In the genomic region with DNA sequence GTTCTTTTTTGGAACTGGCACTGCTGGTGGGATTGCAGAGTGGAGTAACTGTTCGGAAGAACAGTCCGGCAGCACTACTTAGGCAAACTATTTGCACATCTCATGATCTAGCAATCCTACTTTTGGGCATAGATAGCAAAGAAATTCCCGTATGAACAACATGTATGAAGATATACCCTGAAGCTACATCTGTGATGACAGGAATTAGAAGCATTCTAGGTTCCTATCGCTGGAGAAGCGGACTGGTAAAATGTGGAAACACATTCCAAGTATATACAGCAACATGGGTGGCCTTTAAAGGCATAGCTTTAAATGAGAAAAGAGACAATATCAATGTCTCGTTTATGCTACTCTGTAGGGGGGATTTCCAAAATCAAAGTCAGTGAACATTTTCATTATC, we compare ENCODE assay signal across 11 cellular contexts. TPM values are rescaled to one million over a fixed set of nuclear protein-coding genes. Genes with fewer than 3 reads are reported as not detected.
DNase-seq lines count a peak whose midpoint lies in the region; ATAC-seq and TF ChIP-seq lines count a peak whose summit lies in the region.
"Had no signal": no experiment of that assay in that cellular context is flagged by ENCODE, and none has a peak within 500 bp of the region (broad histone marks: within the 10 kb centered on the region; RNA-seq: fewer than 3 reads in every experiment).

No MANE protein-coding gene starts in this region.

- H3K27ac ChIP-seq in heart right ventricle (peak overlapping the region in 1 of 10 donors; percentile 12), right atrium auricular region (no peak overlapping the region), upper lobe of right lung (no peak overlapping the region)
- H3K27ac ChIP-seq: prostate gland had no signal

- H3K4me1 ChIP-seq in heart right ventricle (peaks cover 0 to 53% (median 41%) of the 10 kb centered on the region in 9 donors), right atrium auricular region (peaks cover 0 to 44% of the 10 kb centered on the region in 2 donors), adipocyte (ENCODE audit: control insufficient read depth, insufficient read depth, low read length) (peaks cover 37% of the 10 kb centered on the region), upper lobe of right lung (peaks cover 43% of the 10 kb centered on the region)

- TF ChIP-seq CTCF in heart right ventricle (IDR thresholded peaks at IDR 0.05) (no peak), right atrium auricular region (IDR thresholded peaks at IDR 0.05) (no peak), kidney epithelial cell (IDR thresholded peaks at IDR 0.05; ENCODE audit: insufficient read depth, low read length, poor library complexity, severe bottlenecking) (no peak), upper lobe of right lung (IDR thresholded peaks at IDR 0.05) (no peak)

- intact Hi-C loops in heart right ventricle (cut with DNase I) (loop anchor here in 9 of 10 donors (2.0 to 10.0 kb wide), 8 partner anchors 183 to 263 kb away; a partner anchor contains a TSS), upper lobe of right lung (cut with DNase I) (no loop called here), sciatic nerve (cut with DNase I) (no loop called here)

- DNase-seq in heart right ventricle (no peak), right atrium auricular region (ENCODE audit: low spot score) (no peak), adipocyte (ENCODE audit: low read depth) (peak; percentile 35), kidney epithelial cell (ENCODE audit: low read depth) (no peak), upper lobe of right lung (no peak), UCSD-AML1 (lab: John Stamatoyannopoulos, UW; ENCODE audit: unreplicated experiment) (no peak), sciatic nerve (ENCODE audit: low spot score) (no peak)
- DNase-seq: DMS53 had no signal

- H3K9me3 ChIP-seq in heart right ventricle: no peaks in the 10 kb centered on the region
- H3K9me3 ChIP-seq in right atrium auricular region: no peaks in the 10 kb centered on the region
- H3K9me3 ChIP-seq in adipocyte (ENCODE audit: control insufficient read depth, low read length): no peaks in the 10 kb centered on the region
- H3K9me3 ChIP-seq in upper lobe of right lung: no peaks in the 10 kb centered on the region
- H3K9me3 ChIP-seq: prostate gland had no signal

- ATAC-seq in heart right ventricle (no peak), upper lobe of right lung (no peak), HG02885 (IDR thresholded peaks at IDR 0.05; ENCODE audit: poor library complexity, unreplicated experiment) (no peak), sciatic nerve (no peak)

- H3K27me3 ChIP-seq in heart right ventricle (no peaks in the 10 kb centered on the region), right atrium auricular region (no peaks in the 10 kb centered on the region), adipocyte (replicated peaks; ENCODE audit: control insufficient read depth, insufficient read depth, low read length) (no peaks in the 10 kb centered on the region), kidney epithelial cell (ENCODE audit: control insufficient read depth, insufficient read depth, low read length) (no peaks in the 10 kb centered on the region), upper lobe of right lung (no peaks in the 10 kb centered on the region)

- H3K36me3 ChIP-seq in heart right ventricle (peaks cover 0 to 30% (median 14%) of the 10 kb centered on the region in 9 donors), right atrium auricular region (peaks cover 25% of the 10 kb centered on the region), adipocyte (ENCODE audit: control insufficient read depth, insufficient read depth, low read length, severe bottlenecking) (peaks cover 24% of the 10 kb centered on the region), kidney epithelial cell (ENCODE audit: control insufficient read depth, insufficient read depth, low read length) (no peaks in the 10 kb centered on the region), upper lobe of right lung (peaks cover 25% of the 10 kb centered on the region)

- WGBS in heart right ventricle, 2 donors: 27 to 38% methylated on average over 6 of the region's 6 CpGs

- peak overlapping the region in 7 of 10 donors; percentile 8 to 91 (median 26) for H3K4me3 ChIP-seq in heart right ventricle
- peak overlapping the region in 1 of 2 donors; percentile 28 for H3K4me3 ChIP-seq in right atrium auricular region
- H3K4me3 ChIP-seq in adipocyte (ENCODE audit: low read length): peak overlapping the region; percentile 100
- H3K4me3 ChIP-seq in kidney epithelial cell (ENCODE audit: low read depth, low read length): peak overlapping the region; percentile 13
- peak overlapping the region; percentile 79 for H3K4me3 ChIP-seq in upper lobe of right lung

- peak overlapping the region; percentile 95 for H3K9ac ChIP-seq in adipocyte (ENCODE audit: low read length)

RNA-seq across cellular contexts. Expression of a gene that starts 3.1 kb away (rescaled TPM):
- 10 to 100 TPM; 15.7 to 22.0 (median 19.7) TPM for total RNA-seq in heart right ventricle
- 1 to 10 TPM; 5.6 to 8.6 TPM for polyA plus RNA-seq in heart right ventricle
- total RNA-seq in right atrium auricular region: 10 to 100 TPM; 15.1 to 24.7 TPM
- 18.7 and 26.8 TPM in 2 replicates for total RNA-seq in kidney epithelial cell
- total RNA-seq in upper lobe of right lung: 26.2 TPM
- total RNA-seq in sciatic nerve: 47.7 TPM

RNA-seq across cellular contexts. Expression of a gene that starts 3.3 kb away (rescaled TPM):
- total RNA-seq in heart right ventricle (1 to 10 TPM in 2 of 10 donors, under 1 TPM in 8; 0.08 to 3.6 (median 0.33) TPM), right atrium auricular region (under 1 TPM; 0.20 to 0.44 TPM), kidney epithelial cell (2.7 and 6.2 TPM in 2 replicates), upper lobe of right lung (0.84 TPM), sciatic nerve (0.49 TPM)
- under 1 TPM; 0.12 to 0.29 TPM for polyA plus RNA-seq in heart right ventricle

RNA-seq across cellular contexts. Expression of a gene that starts 26.0 kb away (rescaled TPM):
- total RNA-seq in heart right ventricle (not detected), right atrium auricular region (not detected), kidney epithelial cell (under 0.01 TPM in 2 replicates), upper lobe of right lung (0.17 TPM), sciatic nerve (not detected)
- under 1 TPM; 0.01 to 0.07 TPM for polyA plus RNA-seq in heart right ventricle
- total RNA-seq: T-helper 2 cell treated with Interferon-gamma antibody and Interleukin-4, amounts not matched to agents 100 ng/mL and 5 ng/mL, for 36 hours had no signal

Comparison
In these comparisons a context has a peak if more than half of its experiments do, and no peak if none do; other contexts are left out.
1. intact Hi-C loops: an anchor here in heart right ventricle (2.0 to 10.0 kb wide); none called in upper lobe of right lung and sciatic nerve.